ENCODE assay signal across 20 cellular contexts in the genomic region with DNA sequence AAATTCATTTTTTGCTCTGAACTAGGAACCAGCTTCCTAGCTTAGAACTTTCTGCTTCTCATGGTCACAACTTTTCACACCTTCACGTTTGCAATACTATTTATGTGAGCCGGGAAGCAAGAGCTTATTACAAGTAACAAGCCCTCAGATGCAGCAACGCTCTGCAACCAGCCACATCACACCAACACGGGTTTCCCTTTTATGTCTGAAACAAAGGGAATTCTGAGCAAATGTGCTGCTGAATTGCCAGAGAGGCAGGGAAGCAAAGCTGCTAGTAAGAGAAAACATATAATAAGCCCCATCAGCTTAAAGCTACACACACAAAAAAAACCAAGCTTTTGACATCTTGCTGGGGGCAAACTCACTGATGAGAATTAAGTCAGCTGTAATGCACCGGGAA.
"Had no signal": no experiment of that assay in that cellular context is flagged by ENCODE, and none has a peak within 500 bp of the region (broad histone marks: within the 10 kb centered on the region; RNA-seq: fewer than 3 reads in every experiment).

No MANE protein-coding gene starts in this region.

- H3K4me1 ChIP-seq: pancreas, sigmoid colon had no signal

- H3K27me3 ChIP-seq: pancreas, sigmoid colon, thyroid gland had no signal

- H3K4me1 Mint-ChIP-seq: activated naive CD4-positive, alpha-beta T cell treated with anti-CD3 and anti-CD28 coated beads, Interleukin-2, amount 10 ng/mL, durations not matched to agents 7 days and 5 days; activated naive CD8-positive, alpha-beta T cell treated with anti-CD3 and anti-CD28 coated beads, Interleukin-2, amount 50 U/mL, for 24 hours had no signal

- ATAC-seq: activated naive CD8-positive, alpha-beta T cell treated with anti-CD3 and anti-CD28 coated beads, Interleukin-2, amount 50 U/mL, for 24 hours; activated T-cell treated with anti-CD3 and anti-CD28 coated beads, Interleukin-2, amount 50 U/mL, for 4 hours; effector memory CD8-positive, alpha-beta T cell; left lobe of liver; pancreas; stimulated activated naive B cell treated with anti-CD40 and anti-IgM and Interleukin-4, amounts not matched to agents 10 μg/mL and 1 μg/mL and 100 μg/mL, for 72 hours had no signal

- H3K4me3 ChIP-seq: lung, pancreas, sigmoid colon, thyroid gland had no signal

- H3K36me3 Mint-ChIP-seq: activated naive CD4-positive, alpha-beta T cell treated with anti-CD3 and anti-CD28 coated beads, Interleukin-2, amount 10 ng/mL, durations not matched to agents 7 days and 5 days had no signal

- H3K27me3 Mint-ChIP-seq: activated naive CD4-positive, alpha-beta T cell treated with anti-CD3 and anti-CD28 coated beads, Interleukin-2, amount 10 ng/mL, durations not matched to agents 7 days and 5 days; activated naive CD8-positive, alpha-beta T cell treated with anti-CD3 and anti-CD28 coated beads, Interleukin-2, amount 50 U/mL, for 24 hours; effector memory CD8-positive, alpha-beta T cell; stimulated activated naive B cell treated with anti-CD40 and anti-IgM and Interleukin-4, amounts not matched to agents 10 μg/mL and 1 μg/mL and 100 μg/mL, for 72 hours had no signal

- H3K9me3 Mint-ChIP-seq: activated naive CD4-positive, alpha-beta T cell treated with anti-CD3 and anti-CD28 coated beads, Interleukin-2, amount 10 ng/mL, durations not matched to agents 7 days and 5 days; activated naive CD8-positive, alpha-beta T cell treated with anti-CD3 and anti-CD28 coated beads, Interleukin-2, amount 50 U/mL, for 24 hours; activated T-cell treated with anti-CD3 and anti-CD28 coated beads, Interleukin-2, amount 50 U/mL, for 4 hours; effector memory CD8-positive, alpha-beta T cell; stimulated activated naive B cell treated with anti-CD40 and anti-IgM and Interleukin-4, amounts not matched to agents 10 μg/mL and 1 μg/mL and 100 μg/mL, for 72 hours; T-helper 1 cell treated with Interleukin-12 subunit alpha and Interleukin-12 subunit beta and Interleukin-4 antibody, amounts not matched to agents 30 μg/mL and 1 μg/mL, for 36 hours had no signal

- H3K4me3 Mint-ChIP-seq: activated naive CD4-positive, alpha-beta T cell treated with anti-CD3 and anti-CD28 coated beads, Interleukin-2, amount 10 ng/mL, durations not matched to agents 7 days and 5 days; activated naive CD8-positive, alpha-beta T cell treated with anti-CD3 and anti-CD28 coated beads, Interleukin-2, amount 50 U/mL, for 24 hours; activated T-cell treated with anti-CD3 and anti-CD28 coated beads, Interleukin-2, amount 50 U/mL, for 4 hours; effector memory CD8-positive, alpha-beta T cell; stimulated activated naive B cell treated with anti-CD40 and anti-IgM and Interleukin-4, amounts not matched to agents 10 μg/mL and 1 μg/mL and 100 μg/mL, for 72 hours; T-helper 1 cell treated with Interleukin-12 subunit alpha and Interleukin-12 subunit beta and Interleukin-4 antibody, amounts not matched to agents 30 μg/mL and 1 μg/mL, for 36 hours had no signal

- H3K36me3 ChIP-seq: pancreas, sigmoid colon, thyroid gland had no signal

- H3K27ac Mint-ChIP-seq: activated naive CD4-positive, alpha-beta T cell treated with anti-CD3 and anti-CD28 coated beads, Interleukin-2, amount 10 ng/mL, durations not matched to agents 7 days and 5 days; activated naive CD8-positive, alpha-beta T cell treated with anti-CD3 and anti-CD28 coated beads, Interleukin-2, amount 50 U/mL, for 24 hours; effector memory CD8-positive, alpha-beta T cell; stimulated activated naive B cell treated with anti-CD40 and anti-IgM and Interleukin-4, amounts not matched to agents 10 μg/mL and 1 μg/mL and 100 μg/mL, for 72 hours; T-helper 1 cell treated with Interleukin-12 subunit alpha and Interleukin-12 subunit beta and Interleukin-4 antibody, amounts not matched to agents 30 μg/mL and 1 μg/mL, for 36 hours had no signal

- H3K27ac ChIP-seq: pancreas, sigmoid colon, thyroid gland had no signal

- DNase-seq: activated CD4-positive, alpha-beta T cell treated with anti-CD3 and anti-CD28 coated beads, Interleukin-2, amount 50 U/mL, for 1 hour; activated CD4-positive, CD25-positive, alpha-beta regulatory T cell treated with anti-CD3 and anti-CD28 coated beads, Interleukin-2, amount 50 U/mL, for 72 hours; activated CD8-positive, alpha-beta memory T cell treated with anti-CD3 and anti-CD28 coated beads, Interleukin-2, amount 50 U/mL, for 4 hours; activated effector memory CD4-positive, alpha-beta T cell treated with Interleukin-2 at 50 U/mL for 16 hours; activated naive CD4-positive, alpha-beta T cell treated with anti-CD3 and anti-CD28 coated beads, Interleukin-2, amount 10 ng/mL, durations not matched to agents 7 days and 5 days; activated naive CD8-positive, alpha-beta T cell treated with anti-CD3 and anti-CD28 coated beads, Interleukin-2, amount 50 U/mL, for 24 hours; activated T-cell treated with anti-CD3 and anti-CD28 coated beads, Interleukin-2, amount 50 U/mL, for 4 hours; aorta; dermis blood vessel endothelial cell; effector memory CD8-positive, alpha-beta T cell; kidney; midbrain; pancreas; sigmoid colon; stimulated activated CD4-positive, alpha-beta T cell treated with anti-CD3 and anti-CD28 coated beads, Interleukin-4, amount 100 ng/mL, for 24 hours; stimulated activated naive B cell treated with anti-CD40 and anti-IgM and Interleukin-4, amounts not matched to agents 10 μg/mL and 1 μg/mL and 100 μg/mL, for 72 hours had no signal
